ENCODE assay signal across 33 cellular contexts in the genomic region with DNA sequence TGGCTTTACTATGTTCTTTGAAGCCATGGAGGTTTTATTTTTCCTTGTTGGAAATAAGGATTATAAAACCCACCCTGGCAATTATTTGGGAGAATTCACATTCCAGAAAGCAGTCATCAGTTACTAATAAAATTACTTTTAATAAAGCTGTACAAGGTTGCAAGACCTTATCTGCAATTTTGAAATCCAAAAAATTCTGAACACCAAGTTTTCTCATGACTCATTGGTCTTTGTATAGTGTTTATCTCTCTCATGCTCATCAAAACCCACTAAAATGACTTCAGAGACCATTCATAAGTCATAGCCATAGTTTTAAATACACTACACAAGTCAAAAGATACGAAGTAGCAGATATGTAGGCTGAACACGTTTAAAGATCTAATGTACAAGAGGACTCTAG. TPM values are rescaled to one million over a fixed set of nuclear protein-coding genes. Genes with fewer than 3 reads are reported as not detected.
DNase-seq lines count a peak whose midpoint lies in the region; ATAC-seq and TF ChIP-seq lines count a peak whose summit lies in the region.
"Had no signal": no experiment of that assay in that cellular context is flagged by ENCODE, and none has a peak within 500 bp of the region (broad histone marks: within the 10 kb centered on the region; RNA-seq: fewer than 3 reads in every experiment).

No MANE protein-coding gene starts in this region.

- in situ Hi-C loops in mammary epithelial cell (cut with MboI; ENCODE audit: low sequenced_read_pairs in 2 of 2) (no loop called here), G401 (cut with HindIII; ENCODE audit: low sequenced_read_pairs) (no loop called here)

- TF ChIP-seq CTCF in mammary epithelial cell (conservative IDR thresholded peaks at IDR 0.05 in 1 of 2, IDR thresholded peaks at IDR 0.05 in 1 of 2; ENCODE audit: extremely low read depth in 1 of 2, insufficient read depth in 1 of 2, low read depth in 1 of 2, low read length in 2 of 2) (no peak), breast epithelium (IDR thresholded peaks at IDR 0.05) (no peak), fibroblast of villous mesenchyme (IDR thresholded peaks at IDR 0.05; ENCODE audit: insufficient read depth, low read depth, low read length) (no peak), stomach (IDR thresholded peaks at IDR 0.05) (no peak)

- intact Hi-C loops in mammary epithelial cell (cut with micrococcal nuclease) = no loop called here
- intact Hi-C loops in breast epithelium (cut with DNase I; ENCODE audit: low total_unique reads) = no loop called here
- intact Hi-C loops in stomach (cut with DNase I; ENCODE audit: low total_unique reads) = no loop called here

- CTCF ChIA-PET in mammary epithelial cell (lab: Charles Lee; ENCODE audit: low non-redundant PET) = no interaction called here

- H2AFZ ChIP-seq in mammary epithelial cell (ENCODE audit: low read depth, low read length) = no peak overlapping the region

- BruUV-seq in mammary epithelial cell (replicated peaks; lab: Mats Ljungman, UMichigan) = no TSS peak

- H3K9me3 ChIP-seq in mammary epithelial cell (replicated peaks; ENCODE audit: insufficient read depth, low read length) (no peaks in the 10 kb centered on the region), breast epithelium (no peaks in the 10 kb centered on the region), stomach (no peaks in the 10 kb centered on the region)
- H3K9me3 ChIP-seq: neutrophil, Peyer's patch had no signal

- H3K4me1 ChIP-seq in mammary epithelial cell (ENCODE audit: insufficient read depth, low read length) (peaks cover 4% of the 10 kb centered on the region), breast epithelium (no peaks in the 10 kb centered on the region), stomach (no peaks in the 10 kb centered on the region)
- H3K4me1 ChIP-seq: esophagus muscularis mucosa, Peyer's patch had no signal

- H3K27me3 Mint-ChIP-seq in activated T-helper 17 cell treated with anti-CD3 and anti-CD28 coated beads, Interleukin-2, amount 50 U/mL, for 72 hours = peaks cover 12% of the 10 kb centered on the region

- ATAC-seq in activated T-helper 17 cell treated with anti-CD3 and anti-CD28 coated beads, Interleukin-2, amount 50 U/mL, for 72 hours (replicated peaks) = peak; percentile 21
- no peak for ATAC-seq in GM21423 (IDR thresholded peaks at IDR 0.05; ENCODE audit: unreplicated experiment)
- ATAC-seq: left ventricle myocardium superior had no signal

- H3K9me3 Mint-ChIP-seq in activated T-helper 17 cell treated with anti-CD3 and anti-CD28 coated beads, Interleukin-2, amount 50 U/mL, for 72 hours = no peaks in the 10 kb centered on the region

- TF ChIP-seq EP300 in stomach (IDR thresholded peaks at IDR 0.05) = no peak

- H3K27me3 ChIP-seq in mammary epithelial cell (ENCODE audit: insufficient read depth, low read length) (no peaks in the 10 kb centered on the region), breast epithelium (no peaks in the 10 kb centered on the region), stomach (peaks cover 0 to 11% (median 0%) of the 10 kb centered on the region in 3 donors)
- H3K27me3 ChIP-seq: esophagus muscularis mucosa, Peyer's patch had no signal

- H3K4me3 Mint-ChIP-seq in activated T-helper 17 cell treated with anti-CD3 and anti-CD28 coated beads, Interleukin-2, amount 50 U/mL, for 72 hours = no peak overlapping the region
- H3K4me3 Mint-ChIP-seq: CD14-positive monocyte had no signal

- no peak overlapping the region for H3K4me2 ChIP-seq in mammary epithelial cell (ENCODE audit: insufficient read depth, low read depth, low read length)
- H3K4me2 ChIP-seq: KMS-11 had no signal

- no peak overlapping the region for H3K27ac ChIP-seq in mammary epithelial cell (ENCODE audit: insufficient read depth, low read depth, low read length)
- H3K27ac ChIP-seq in breast epithelium = no peak overlapping the region
- H3K27ac ChIP-seq in stomach = no peak overlapping the region
- H3K27ac ChIP-seq: esophagus muscularis mucosa, KMS-11, neutrophil, Peyer's patch had no signal

- H3K36me3 Mint-ChIP-seq in activated T-helper 17 cell treated with anti-CD3 and anti-CD28 coated beads, Interleukin-2, amount 50 U/mL, for 72 hours (ENCODE audit: low read depth) = no peaks in the 10 kb centered on the region
- H3K36me3 Mint-ChIP-seq: CD14-positive monocyte had no signal

- no peak overlapping the region for H3K27ac Mint-ChIP-seq in activated T-helper 17 cell treated with anti-CD3 and anti-CD28 coated beads, Interleukin-2, amount 50 U/mL, for 72 hours

- DNase-seq in mammary epithelial cell (peak; percentile 59), breast epithelium (ENCODE audit: low spot score in 2 of 2) (no peak), fibroblast of villous mesenchyme (ENCODE audit: low read depth) (peak; percentile 93), G401 (ENCODE audit: low spot score) (no peak), stomach (no peak)
- no peak for DNase-seq in activated CD8-positive, alpha-beta memory T cell treated with anti-CD3 and anti-CD28 coated beads, Interleukin-2, amount 50 U/mL, for 4 hours
- DNase-seq: 8988T; activated CD4-positive, alpha-beta T cell treated with anti-CD3 and anti-CD28 coated beads, Interleukin-2, amount 50 U/mL, for 4 hours; activated gamma-delta T cell treated with Interleukin-2 at 50 U/mL for 16 hours; activated T-cell treated with anti-CD3 and anti-CD28 coated beads for 4 hours; cerebellar nuclear complex; effector CD4-positive, alpha-beta T cell; GF-D8; GOT3; left ventricle myocardium superior; NCI-H1092 treated with DMSO at 0.1 percent for 48 hours; NCI-H2081; NK-92 treated with Interleukin-12 subunit alpha and Interleukin-12 subunit beta, amount 100 ng/mL, for 24 hours; Peyer's patch; retina; stimulated activated CD4-positive, alpha-beta T cell treated with anti-CD3 and anti-CD28 coated beads, Interleukin-12 subunit alpha, Interleukin-12 subunit beta, amount 100 ng/mL, for 4 hours; stimulated activated CD8-positive, alpha-beta memory T cell treated with anti-CD3 and anti-CD28 coated beads, Interleukin-4, amount 100 ng/mL, for 48 hours had no signal

- H4K20me1 ChIP-seq in mammary epithelial cell (ENCODE audit: insufficient read depth, low read length) = no peaks in the 10 kb centered on the region

- 13% methylated on average over 2 of the region's 2 CpGs for WGBS in mammary epithelial cell (ENCODE audit: low coverage, missing lambda C conversion rate)
- WGBS in stomach, 5 donors = 36 to 92% (median 64%) methylated on average over 2 of the region's 2 CpGs

- H3K9ac ChIP-seq in mammary epithelial cell (ENCODE audit: insufficient read depth, low read length) = no peak overlapping the region
- H3K9ac ChIP-seq: KMS-11 had no signal

- H3K36me3 ChIP-seq in mammary epithelial cell (ENCODE audit: insufficient read depth, low read length) = no peaks in the 10 kb centered on the region
- no peaks in the 10 kb centered on the region for H3K36me3 ChIP-seq in breast epithelium
- no peaks in the 10 kb centered on the region for H3K36me3 ChIP-seq in stomach
- H3K36me3 ChIP-seq: esophagus muscularis mucosa, neutrophil, Peyer's patch had no signal

- dilution Hi-C loops in mammary epithelial cell (cut with HindIII; ENCODE audit: low sequenced_read_pairs) = no loop called here

- TF ChIP-seq POLR2A in breast epithelium (IDR thresholded peaks at IDR 0.05) (no peak), stomach (IDR thresholded peaks at IDR 0.05) (no peak)

- H3K79me2 ChIP-seq in mammary epithelial cell (ENCODE audit: insufficient read depth, low read length) = no peaks in the 10 kb centered on the region

- H3K4me1 Mint-ChIP-seq in activated T-helper 17 cell treated with anti-CD3 and anti-CD28 coated beads, Interleukin-2, amount 50 U/mL, for 72 hours = no peaks in the 10 kb centered on the region
- H3K4me1 Mint-ChIP-seq: CD14-positive monocyte had no signal

- no peak overlapping the region for H3K4me3 ChIP-seq in mammary epithelial cell (replicated peaks in 1 of 3; ENCODE audit: insufficient read depth in 1 of 3, low read depth in 2 of 3, low read length in 3 of 3)
- no peak overlapping the region for H3K4me3 ChIP-seq in breast epithelium
- no peak overlapping the region for H3K4me3 ChIP-seq in fibroblast of villous mesenchyme (ENCODE audit: low read depth, low read length)
- H3K4me3 ChIP-seq in stomach = no peak overlapping the region
- H3K4me3 ChIP-seq: esophagus muscularis mucosa, Peyer's patch had no signal

RNA-seq across cellular contexts. Expression of a gene that starts 6.0 kb away (rescaled TPM):
- total RNA-seq in mammary epithelial cell (not detected), breast epithelium (not detected), fibroblast of villous mesenchyme (under 0.01 TPM in 1 of 2 replicates, not detected in the other), stomach (not detected)
- polyA plus RNA-seq in mammary epithelial cell (not detected), stomach (not detected)
- polyA minus RNA-seq in mammary epithelial cell = not detected
- not detected for total RNA-seq in activated T-helper 17 cell treated with anti-CD3 and anti-CD28 coated beads, Interleukin-2, amount 50 U/mL, for 72 hours
- total RNA-seq in G401 (2014; rRNA removed; shearing (Covaris generic)) = not detected in 2 replicates
- total RNA-seq: esophagus muscularis mucosa; HT1080; left ventricle myocardium superior; NCI-H460; Peyer's patch; subcutaneous adipose tissue; T-helper 2 cell treated with Interferon-gamma antibody and Interleukin-4, amounts not matched to agents 100 ng/mL and 5 ng/mL, for 36 hours; urinary bladder had no signal
- polyA plus RNA-seq: CD14-positive monocyte, urinary bladder had no signal

RNA-seq across cellular contexts. Expression of a gene that starts 20.4 kb away (rescaled TPM):
- total RNA-seq in mammary epithelial cell = not detected
- polyA plus RNA-seq in mammary epithelial cell = 0.23 TPM
- not detected for polyA minus RNA-seq in mammary epithelial cell
- total RNA-seq in breast epithelium = under 1 TPM in 2 of 3 donors, not detected in 1; 0.33 to 0.73 TPM
- total RNA-seq in activated T-helper 17 cell treated with anti-CD3 and anti-CD28 coated beads, Interleukin-2, amount 50 U/mL, for 72 hours = not detected
- not detected in 2 replicates for total RNA-seq in fibroblast of villous mesenchyme
- total RNA-seq in G401 (2014; rRNA removed; shearing (Covaris generic)) = not detected in 2 replicates
- not detected for total RNA-seq in stomach
- 1 to 10 TPM in 1 of 3 donors, not detected in 2; 1.9 TPM for polyA plus RNA-seq in stomach
- total RNA-seq: esophagus muscularis mucosa; HT1080; left ventricle myocardium superior; NCI-H460; Peyer's patch; subcutaneous adipose tissue; T-helper 2 cell treated with Interferon-gamma antibody and Interleukin-4, amounts not matched to agents 100 ng/mL and 5 ng/mL, for 36 hours; urinary bladder had no signal
- polyA plus RNA-seq: CD14-positive monocyte, urinary bladder had no signal

RNA-seq across cellular contexts. Expression of a gene that starts 22.4 kb away (rescaled TPM):
- total RNA-seq in mammary epithelial cell (not detected), breast epithelium (not detected), fibroblast of villous mesenchyme (not detected in 2 replicates), stomach (not detected)
- polyA plus RNA-seq in mammary epithelial cell (not detected), stomach (not detected)
- polyA minus RNA-seq in mammary epithelial cell = not detected
- total RNA-seq in activated T-helper 17 cell treated with anti-CD3 and anti-CD28 coated beads, Interleukin-2, amount 50 U/mL, for 72 hours = not detected
- not detected in 2 replicates for total RNA-seq in G401 (2014; rRNA removed; shearing (Covaris generic))
- total RNA-seq: esophagus muscularis mucosa; HT1080; left ventricle myocardium superior; NCI-H460; Peyer's patch; subcutaneous adipose tissue; T-helper 2 cell treated with Interferon-gamma antibody and Interleukin-4, amounts not matched to agents 100 ng/mL and 5 ng/mL, for 36 hours; urinary bladder had no signal
- polyA plus RNA-seq: CD14-positive monocyte, urinary bladder had no signal

RNA-seq across cellular contexts. Expression of a gene that starts 34.1 kb away (rescaled TPM):
- total RNA-seq in mammary epithelial cell = not detected
- not detected for polyA plus RNA-seq in mammary epithelial cell
- not detected for polyA minus RNA-seq in mammary epithelial cell
- not detected for total RNA-seq in breast epithelium
- not detected for total RNA-seq in activated T-helper 17 cell treated with anti-CD3 and anti-CD28 coated beads, Interleukin-2, amount 50 U/mL, for 72 hours
- total RNA-seq in fibroblast of villous mesenchyme = not detected in 2 replicates
- not detected in 2 replicates for total RNA-seq in G401 (2014; rRNA removed; shearing (Covaris generic))
- not detected for total RNA-seq in stomach
- polyA plus RNA-seq in stomach = not detected
- total RNA-seq: esophagus muscularis mucosa; HT1080; left ventricle myocardium superior; NCI-H460; Peyer's patch; subcutaneous adipose tissue; T-helper 2 cell treated with Interferon-gamma antibody and Interleukin-4, amounts not matched to agents 100 ng/mL and 5 ng/mL, for 36 hours; urinary bladder had no signal
- polyA plus RNA-seq: CD14-positive monocyte, urinary bladder had no signal

RNA-seq across cellular contexts. Expression of a gene that starts 42.9 kb away (rescaled TPM):
- total RNA-seq in mammary epithelial cell = not detected
- not detected for polyA plus RNA-seq in mammary epithelial cell
- polyA minus RNA-seq in mammary epithelial cell = not detected
- not detected for total RNA-seq in breast epithelium
- not detected for total RNA-seq in activated T-helper 17 cell treated with anti-CD3 and anti-CD28 coated beads, Interleukin-2, amount 50 U/mL, for 72 hours
- total RNA-seq in fibroblast of villous mesenchyme = under 0.01 TPM in 2 replicates
- total RNA-seq in G401 (2014; rRNA removed; shearing (Covaris generic)) = not detected in 2 replicates
- total RNA-seq in stomach = not detected
- polyA plus RNA-seq in stomach = not detected
- total RNA-seq: esophagus muscularis mucosa; HT1080; left ventricle myocardium superior; NCI-H460; Peyer's patch; subcutaneous adipose tissue; T-helper 2 cell treated with Interferon-gamma antibody and Interleukin-4, amounts not matched to agents 100 ng/mL and 5 ng/mL, for 36 hours; urinary bladder had no signal
- polyA plus RNA-seq: urinary bladder had no signal

Comparison
In these comparisons a context has a peak if more than half of its experiments do, and no peak if none do; other contexts are left out.
1. DNase-seq: peak in mammary epithelial cell (single experiment) and fibroblast of villous mesenchyme (single experiment); none in breast epithelium (0 of 2), G401 (single experiment), activated CD8-positive, alpha-beta memory T cell treated with anti-CD3 and anti-CD28 coated beads, Interleukin-2, amount 50 U/mL, for 4 hours (single experiment) and stomach (single experiment).